Comparison of ENCODE assay signal across 13 cellular contexts in genomic region chr7:130899071-130899451, GRCh38.
DNase-seq lines count a peak whose midpoint lies in the region; ATAC-seq and TF ChIP-seq lines count a peak whose summit lies in the region.
"Had no signal": no experiment of that assay in that cellular context is flagged by ENCODE, and none has a peak within 500 bp of the region (broad histone marks: within the 10 kb centered on the region; RNA-seq: fewer than 3 reads in every experiment).

No MANE protein-coding gene starts in this region.

- POLR2A ChIA-PET in AG04450 (lab: Yijun Ruan, JAX): interaction anchor here (0.6 to 1.2 kb wide), 5 partner anchors 8 to 89 kb away, joined by 3 to 5 read pairs (median 3); no protein-coding TSS in a partner anchor

- peak overlapping the region; percentile 100 for H3K9ac ChIP-seq in GM23248

- TF ChIP-seq CTCF in AG04450 (IDR thresholded peaks at IDR 0.05; ENCODE audit: low read depth, low read length) (no peak), glutamatergic neuron (IDR thresholded peaks at IDR 0.05; ENCODE audit: partially characterized antibody, unreplicated experiment) (no peak), spleen (IDR thresholded peaks at IDR 0.05 in 8 of 11, conservative IDR thresholded peaks at IDR 0.05 in 3 of 11) (no peak)

- intact Hi-C loops in spleen (cut with DNase I; ENCODE audit: low total_unique reads): loop anchor here (5.0 kb wide), 1 partner anchor 143 kb away; no protein-coding TSS in a partner anchor

- H4K20me1 ChIP-seq in GM23248 (ENCODE audit: insufficient read depth): peaks cover 12% of the 10 kb centered on the region; the same call in 1 of the 2 replicates

- TF ChIP-seq POLR2A in spleen (IDR thresholded peaks at IDR 0.05): no peak

- no peaks in the 10 kb centered on the region for H3K27me3 ChIP-seq in AG04450 (ENCODE audit: control insufficient read depth, insufficient read depth, low read length)
- H3K27me3 ChIP-seq in GM23248 (replicated peaks; ENCODE audit: insufficient read depth): no peaks in the 10 kb centered on the region
- no peaks in the 10 kb centered on the region for H3K27me3 ChIP-seq in muscle layer of duodenum (ENCODE audit: low read depth, low read length)
- H3K27me3 ChIP-seq in spleen (replicated peaks in 1 of 7): no peaks in the 10 kb centered on the region
- H3K27me3 ChIP-seq: testis had no signal

- peaks cover 99% of the 10 kb centered on the region for H3K4me1 Mint-ChIP-seq in activated naive CD8-positive, alpha-beta T cell treated with anti-CD3 and anti-CD28 coated beads, Interleukin-2, amount 50 U/mL, for 24 hours
- H3K4me1 Mint-ChIP-seq in glutamatergic neuron (ENCODE audit: low read depth, unreplicated experiment): peaks cover 23% of the 10 kb centered on the region

- no peak overlapping the region for H3K4me3 Mint-ChIP-seq in activated naive CD8-positive, alpha-beta T cell treated with anti-CD3 and anti-CD28 coated beads, Interleukin-2, amount 50 U/mL, for 24 hours
- H3K4me3 Mint-ChIP-seq in glutamatergic neuron (ENCODE audit: unreplicated experiment): no peak overlapping the region

- H3K36me3 ChIP-seq in GM23248 (ENCODE audit: low read depth) (peaks cover 83% of the 10 kb centered on the region), muscle layer of duodenum (ENCODE audit: control insufficient read depth in 1 of 2, insufficient read depth in 2 of 2, low read length in 2 of 2) (peaks cover 9 to 42% of the 10 kb centered on the region in 2 donors), spleen (peaks cover 0 to 92% (median 19%) of the 10 kb centered on the region in 6 donors)

- DNase-seq in AG04450 (ENCODE audit: low read depth, low spot score) (no peak), GM23248 (no peak), GDM1 (lab: John Stamatoyannopoulos, UW) (no peak), glutamatergic neuron (no peak), spleen (no peak)
- no peak for DNase-seq in activated naive CD8-positive, alpha-beta T cell treated with anti-CD3 and anti-CD28 coated beads, Interleukin-2, amount 50 U/mL, for 24 hours
- no peak for DNase-seq in effector CD4-positive, alpha-beta T cell
- DNase-seq: anterior cingulate cortex; DND-41; NCI-H1417; stimulated activated CD4-positive, alpha-beta T cell treated with anti-CD3 and anti-CD28 coated beads, Interleukin-15, amount 100 ng/mL, for 24 hours; testis had no signal

- peak overlapping the region; percentile 94 for H3K27ac Mint-ChIP-seq in activated naive CD8-positive, alpha-beta T cell treated with anti-CD3 and anti-CD28 coated beads, Interleukin-2, amount 50 U/mL, for 24 hours
- no peak overlapping the region for H3K27ac Mint-ChIP-seq in glutamatergic neuron (ENCODE audit: unreplicated experiment)

- H3K4me2 ChIP-seq in GM23248 (ENCODE audit: unreplicated experiment): peak overlapping the region; percentile 94

- WGBS in GM23248 (ENCODE audit: low coverage in 1 of 2, low lambda C conversion rate in 2 of 2, missing lambda C conversion rate in 2 of 2), 2 experiments: 81 to 82% methylated on average over 10 of the region's 10 CpGs
- 86 to 91% (median 87%) methylated on average over 10 of the region's 10 CpGs for WGBS in spleen, 5 donors

- peak overlapping the region; percentile 33 for H3K27ac ChIP-seq in AG04450 (ENCODE audit: low read depth, low read length)
- H3K27ac ChIP-seq in GM23248: peak overlapping the region; percentile 98
- H3K27ac ChIP-seq in muscle layer of duodenum (ENCODE audit: low read length): peak overlapping the region; percentile 53
- H3K27ac ChIP-seq in spleen: peak overlapping the region in 4 of 8 donors; percentile 22 to 70 (median 58)

- H3K4me1 ChIP-seq in GM23248 (ENCODE audit: insufficient read depth): peaks cover 97% of the 10 kb centered on the region
- H3K4me1 ChIP-seq in muscle layer of duodenum (ENCODE audit: control insufficient read depth in 1 of 2, insufficient read depth in 2 of 2, low read length in 2 of 2): peaks cover 12 to 22% of the 10 kb centered on the region in 2 donors
- H3K4me1 ChIP-seq in spleen: peaks cover 40 to 100% (median 82%) of the 10 kb centered on the region in 6 donors

- no peaks in the 10 kb centered on the region for H3K9me2 ChIP-seq in GM23248 (ENCODE audit: insufficient read depth)

- peaks cover 94% of the 10 kb centered on the region for H3K36me3 Mint-ChIP-seq in activated naive CD8-positive, alpha-beta T cell treated with anti-CD3 and anti-CD28 coated beads, Interleukin-2, amount 50 U/mL, for 24 hours (ENCODE audit: low read depth)
- peaks cover 7% of the 10 kb centered on the region for H3K36me3 Mint-ChIP-seq in glutamatergic neuron (ENCODE audit: unreplicated experiment)

- CTCF ChIA-PET in AG04450 (lab: Charles Lee): interaction anchor here (0.6 to 5.1 kb wide), 5 partner anchors 59 to 612 kb away, joined by 3 to 91 read pairs (median 4); no protein-coding TSS in a partner anchor

- H3K79me2 ChIP-seq in GM23248 (ENCODE audit: insufficient read depth): peaks cover 100% of the 10 kb centered on the region

- H3K4me3 ChIP-seq in AG04450 (ENCODE audit: low read depth, low read length): no peak overlapping the region
- H3K4me3 ChIP-seq in GM23248: no peak overlapping the region
- no peak overlapping the region for H3K4me3 ChIP-seq in muscle layer of duodenum (ENCODE audit: low read depth in 1 of 2, low read length in 2 of 2)
- H3K4me3 ChIP-seq in spleen: no peak overlapping the region
- H3K4me3 ChIP-seq: testis had no signal

- ATAC-seq in activated naive CD8-positive, alpha-beta T cell treated with anti-CD3 and anti-CD28 coated beads, Interleukin-2, amount 50 U/mL, for 24 hours: no peak

- H3F3A ChIP-seq in GM23248 (ENCODE audit: insufficient read depth): peaks cover 98% of the 10 kb centered on the region

- no peak overlapping the region for H2AFZ ChIP-seq in GM23248

- H3K27me3 Mint-ChIP-seq in activated naive CD8-positive, alpha-beta T cell treated with anti-CD3 and anti-CD28 coated beads, Interleukin-2, amount 50 U/mL, for 24 hours: no peaks in the 10 kb centered on the region
- peaks cover 4% of the 10 kb centered on the region for H3K27me3 Mint-ChIP-seq in glutamatergic neuron (ENCODE audit: unreplicated experiment)

- no peaks in the 10 kb centered on the region for H3K9me3 ChIP-seq in AG04450 (ENCODE audit: control insufficient read depth, insufficient read depth, low read length)
- H3K9me3 ChIP-seq in GM23248 (ENCODE audit: low read depth): no peaks in the 10 kb centered on the region
- H3K9me3 ChIP-seq in muscle layer of duodenum (ENCODE audit: control insufficient read depth in 1 of 2, low read length in 2 of 2): no peaks in the 10 kb centered on the region
- no peaks in the 10 kb centered on the region for H3K9me3 ChIP-seq in spleen
- H3K9me3 ChIP-seq: testis had no signal

- in situ Hi-C loops in GM23248 (cut with MboI): no loop called here

- H3K9me3 Mint-ChIP-seq in activated naive CD8-positive, alpha-beta T cell treated with anti-CD3 and anti-CD28 coated beads, Interleukin-2, amount 50 U/mL, for 24 hours: no peaks in the 10 kb centered on the region
- H3K9me3 Mint-ChIP-seq in glutamatergic neuron (ENCODE audit: unreplicated experiment): peaks cover 6% of the 10 kb centered on the region
